In the genomic region with DNA sequence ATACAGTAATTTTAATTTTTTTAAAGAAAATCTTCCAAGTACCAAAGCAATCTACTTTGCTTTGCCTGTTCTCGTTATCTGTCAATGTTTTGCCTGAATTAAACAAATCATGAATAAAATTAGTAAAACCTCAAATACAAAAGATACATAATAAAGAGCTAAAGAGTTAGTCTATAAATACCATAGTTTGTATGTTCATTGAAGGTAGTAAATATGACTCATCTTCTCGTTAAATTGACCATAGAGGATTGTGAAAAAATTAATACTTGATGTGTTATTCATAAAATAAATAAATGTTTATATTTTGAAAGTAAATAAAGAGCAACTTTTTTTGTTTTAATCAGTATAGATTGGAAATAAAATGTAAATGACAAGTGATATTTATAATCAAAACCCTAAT, we compare ENCODE assay signal across 18 cellular contexts.
DNase-seq lines count a peak whose midpoint lies in the region; ATAC-seq, FAIRE-seq and TF ChIP-seq lines count a peak whose summit lies in the region.
"Had no signal": no experiment of that assay in that cellular context is flagged by ENCODE, and none has a peak within 500 bp of the region (broad histone marks: within the 10 kb centered on the region; RNA-seq: fewer than 3 reads in every experiment).

No MANE protein-coding gene starts in this region.

- intact Hi-C loops in PC-3 (cut with micrococcal nuclease) = loop anchor here (5.0 kb wide), 1 partner anchor 104 kb away; no protein-coding TSS in a partner anchor

- no peak overlapping the region for H2AFZ ChIP-seq in PC-3 (ENCODE audit: low read length)
- H2AFZ ChIP-seq: GM23338 had no signal

- 60 to 68% (median 61%) methylated on average over 2 of the region's 2 CpGs for WGBS in small intestine, 3 donors

- TF ChIP-seq CTCF in PC-3 (conservative IDR thresholded peaks at IDR 0.05; ENCODE audit: low read depth, low read length) (no peak), foreskin keratinocyte (conservative IDR thresholded peaks at IDR 0.05) (no peak)

- no peaks in the 10 kb centered on the region for H3K9me3 ChIP-seq in PC-3 (ENCODE audit: low read length)
- no peaks in the 10 kb centered on the region for H3K9me3 ChIP-seq in small intestine (ENCODE audit: control insufficient read depth, low read depth)
- H3K9me3 ChIP-seq: BLaER1 treated with 17β-estradiol and CSF1 and Interleukin-3, amounts not matched to agents 10 nM and 100 nM had no signal

- DNase-seq in EH (ENCODE audit: low read depth) (peak; percentile 17), PC-3 (peak; percentile 69), frontal cortex (ENCODE audit: low spot score in 2 of 2) (no peak), small intestine (no peak), anterior cingulate cortex (lab: John Stamatoyannopoulos, UW) (no peak), foreskin keratinocyte (no peak)
- DNase-seq: 8988T; Calu3; CD8-positive, alpha-beta T cell; DND-41; GF-D8; HFFc6 had no signal

- H3K79me2 ChIP-seq in PC-3 (ENCODE audit: low read length) = no peaks in the 10 kb centered on the region

- H3K4me3 ChIP-seq in PC-3 (ENCODE audit: low read length) (no peak overlapping the region), small intestine (ENCODE audit: low read depth in 1 of 2, low read length in 2 of 2) (no peak overlapping the region)
- H3K4me3 ChIP-seq: BLaER1 treated with 17β-estradiol and CSF1 and Interleukin-3, amounts not matched to agents 10 nM and 100 nM; GM23338 had no signal

- H3K36me3 ChIP-seq in PC-3 (ENCODE audit: low read depth, low read length) (no peaks in the 10 kb centered on the region), small intestine (ENCODE audit: control insufficient read depth in 2 of 2, insufficient read depth in 2 of 2, low read length in 2 of 2) (no peaks in the 10 kb centered on the region)
- H3K36me3 ChIP-seq: BLaER1 treated with 17β-estradiol and CSF1 and Interleukin-3, amounts not matched to agents 10 nM and 100 nM had no signal

- CTCF ChIA-PET in PC-3 (lab: Charles Lee) = interaction anchor here (0.7 kb wide), 1 partner anchor 144 kb away, joined by 3 read pairs; no protein-coding TSS in a partner anchor

- no TSS peak for BruUV-seq in PC-3 (replicated peaks; lab: Mats Ljungman, UMichigan)

- H3K27me3 ChIP-seq in PC-3 (ENCODE audit: low read length) (peaks cover 57% of the 10 kb centered on the region), small intestine (ENCODE audit: control insufficient read depth in 2 of 2, insufficient read depth in 2 of 2, low read length in 2 of 2) (no peaks in the 10 kb centered on the region), foreskin keratinocyte (no peaks in the 10 kb centered on the region)
- H3K27me3 ChIP-seq: BLaER1 treated with 17β-estradiol and CSF1 and Interleukin-3, amounts not matched to agents 10 nM and 100 nM had no signal

- H3K9ac ChIP-seq in PC-3 (ENCODE audit: low read length) = no peak overlapping the region
- H3K9ac ChIP-seq: BLaER1 treated with 17β-estradiol and CSF1 and Interleukin-3, amounts not matched to agents 10 nM and 100 nM had no signal

- H3K27ac ChIP-seq in PC-3 (ENCODE audit: low read length) (no peak overlapping the region), small intestine (ENCODE audit: low read depth in 1 of 2, low read length in 1 of 2) (no peak overlapping the region), foreskin keratinocyte (no peak overlapping the region)
- H3K27ac ChIP-seq: BLaER1 treated with 17β-estradiol and CSF1 and Interleukin-3, amounts not matched to agents 10 nM and 100 nM had no signal

- no peaks in the 10 kb centered on the region for H3K9me2 ChIP-seq in PC-3 (replicated peaks; ENCODE audit: low read length)

- H3F3A ChIP-seq in PC-3 (ENCODE audit: low read length, unreplicated experiment) = no peaks in the 10 kb centered on the region

- H4K20me1 ChIP-seq in PC-3 (ENCODE audit: low read length) = no peaks in the 10 kb centered on the region
- H4K20me1 ChIP-seq: BLaER1 treated with 17β-estradiol and CSF1 and Interleukin-3, amounts not matched to agents 10 nM and 100 nM had no signal

- POLR2A ChIA-PET in PC-3 (lab: Charles Lee; ENCODE audit: unreplicated experiment) = interaction anchor here (0.6 kb wide), 1 partner anchor 34 kb away, joined by 5 read pairs; no protein-coding TSS in a partner anchor

- H3K4me2 ChIP-seq in PC-3 (ENCODE audit: low read length) = peak overlapping the region; percentile 27; the same call in 1 of the 2 replicates
- H3K4me2 ChIP-seq: BLaER1 treated with 17β-estradiol and CSF1 and Interleukin-3, amounts not matched to agents 10 nM and 100 nM; GM23338 had no signal

- peaks cover 10% of the 10 kb centered on the region; the same call in 1 of the 2 replicates for H3K4me1 ChIP-seq in PC-3 (ENCODE audit: insufficient read depth, low read length)
- no peaks in the 10 kb centered on the region for H3K4me1 ChIP-seq in small intestine (ENCODE audit: control insufficient read depth in 2 of 2, insufficient read depth in 1 of 2, low read depth in 1 of 2, low read length in 1 of 2)
- no peaks in the 10 kb centered on the region for H3K4me1 ChIP-seq in foreskin keratinocyte
- H3K4me1 ChIP-seq: BLaER1 treated with 17β-estradiol and CSF1 and Interleukin-3, amounts not matched to agents 10 nM and 100 nM had no signal

- ATAC-seq in PC-3 = peak; percentile 71
- ATAC-seq in HG02970 (IDR thresholded peaks at IDR 0.05; ENCODE audit: low FRiP score, unreplicated experiment) = no peak
- ATAC-seq in foreskin keratinocyte = no peak
- ATAC-seq: CD8-positive, alpha-beta T cell; GM23338; HCT116 had no signal

- FAIRE-seq in frontal cortex (lab: Jason Lieb, UNC) (peak; percentile 74), small intestine (lab: Jason Lieb, UNC) (peak; percentile 23)
- FAIRE-seq: H54, HTR-8/SVneo had no signal

Comparison
In these comparisons a context has a peak if more than half of its experiments do, and no peak if none do; other contexts are left out.
1. DNase-seq: peak in EH (single experiment) and PC-3 (single experiment); none in frontal cortex (0 of 2), small intestine (single experiment), anterior cingulate cortex (0 of 58) and foreskin keratinocyte (0 of 2).